In genomic region chr11:57530596-57531507, GRCh38 we compare ENCODE assay signal across 8 cellular contexts. TPM values are rescaled to one million over a fixed set of nuclear protein-coding genes. Genes with fewer than 3 reads are reported as not detected.
DNase-seq lines count a peak whose midpoint lies in the region; ATAC-seq and TF ChIP-seq lines count a peak whose summit lies in the region.

TSS of gene TIMM10 (minus strand) at chr11:57530754. CDS start at chr11:57530189, 565 bp downstream.

- in situ Hi-C loops in KBM-7 (cut with MboI; ENCODE audit: low pct_unique_long_range_greater_than_20kb, low sequenced_read_pairs) = no loop called here

- peaks cover 38% of the 10 kb centered on the region for H3K4me1 Mint-ChIP-seq in activated T-cell treated with anti-CD3 and anti-CD28 coated beads, Interleukin-2, amount 50 U/mL, for 24 hours (ENCODE audit: low read depth)

- TF ChIP-seq CTCF in epithelial cell of proximal tubule (conservative IDR thresholded peaks at IDR 0.05; ENCODE audit: low read depth, low read length) = no peak

- peak within 1 kb of the TSS; percentile 85 for H3K4me3 Mint-ChIP-seq in activated T-cell treated with anti-CD3 and anti-CD28 coated beads, Interleukin-2, amount 50 U/mL, for 24 hours

- ATAC-seq in GM21717 (IDR thresholded peaks at IDR 0.05; ENCODE audit: unreplicated experiment) = peak; percentile 99

- peak within 1 kb of the TSS; percentile 80 for H3K4me3 ChIP-seq in epithelial cell of proximal tubule (ENCODE audit: low read depth, low read length)

- H3K9me3 Mint-ChIP-seq in activated T-cell treated with anti-CD3 and anti-CD28 coated beads, Interleukin-2, amount 50 U/mL, for 24 hours = no peaks in the 10 kb centered on the region

- peak within 1 kb of the TSS; percentile 96 for H3K27ac Mint-ChIP-seq in activated T-cell treated with anti-CD3 and anti-CD28 coated beads, Interleukin-2, amount 50 U/mL, for 24 hours

- no peaks in the 10 kb centered on the region for H3K27me3 Mint-ChIP-seq in activated T-cell treated with anti-CD3 and anti-CD28 coated beads, Interleukin-2, amount 50 U/mL, for 24 hours

- peak; percentile 99 for DNase-seq in DMS153 treated with DMSO at 0.1 percent for 48 hours (lab: John Stamatoyannopoulos, UW; ENCODE audit: unreplicated experiment)
- DNase-seq in KBM-7 = peak; percentile 99
- DNase-seq in activated T-cell treated with anti-CD3 and anti-CD28 coated beads, Interleukin-2, amount 50 U/mL, for 24 hours = peak; percentile 91
- peak; percentile 84 for DNase-seq in epithelial cell of proximal tubule (ENCODE audit: low read depth)
- DNase-seq in mucosa of gallbladder (ENCODE audit: low spot score) = peak; percentile 97
- peak; percentile 85 to 90 for DNase-seq in stimulated activated CD8-positive, alpha-beta memory T cell treated with anti-CD3 and anti-CD28 coated beads, Interleukin-4, amount 100 ng/mL, for 4 hours (ENCODE audit: low read depth in 2 of 2, low spot score in 1 of 2)

- peaks cover 49% of the 10 kb centered on the region for H3K36me3 Mint-ChIP-seq in activated T-cell treated with anti-CD3 and anti-CD28 coated beads, Interleukin-2, amount 50 U/mL, for 24 hours (ENCODE audit: low read depth)

TF ChIP-seq in PFSK-1, 5 proteins besides CTCF, POLR2A, EP300 and RAD21:
- TF ChIP-seq TAF1 (IDR thresholded peaks at IDR 0.05; ENCODE audit: borderline replicate concordance, insufficient read depth, low read length) (peak; percentile 78; the same call in 1 of the 2 replicates), REST (IDR thresholded peaks at IDR 0.05; ENCODE audit: insufficient read depth in 1 of 2, low read depth in 2 of 2, low read length in 2 of 2) (no peak), FOXP2 (optimal IDR thresholded peaks at IDR 0.05; ENCODE audit: borderline replicate concordance, extremely low read depth, extremely low read length, insufficient read depth) (peak; percentile 27), SIN3A (IDR thresholded peaks at IDR 0.05; ENCODE audit: borderline replicate concordance, insufficient read depth, low read length) (peak; percentile 89), POLR2AphosphoS5 (IDR thresholded peaks at IDR 0.05; ENCODE audit: low read depth, low read length) (peak; percentile 60; the same call in 1 of the 2 replicates)

RNA-seq across cellular contexts. Expression of gene TIMM10, which starts in this region (rescaled TPM):
- polyA plus RNA-seq in PFSK-1 (2012; ENCODE audit: insufficient read length, low read depth) = 112 TPM
- total RNA-seq in epithelial cell of proximal tubule (43.1 and 89.1 TPM in 2 replicates), mucosa of gallbladder (31.2 TPM)

Comparison
In these comparisons a context has a peak if more than half of its experiments do, and no peak if none do; other contexts are left out.
1. Peak in every context shown above with its lines: DNase-seq, ATAC-seq and H3K4me3 ChIP-seq.